In the genomic region with DNA sequence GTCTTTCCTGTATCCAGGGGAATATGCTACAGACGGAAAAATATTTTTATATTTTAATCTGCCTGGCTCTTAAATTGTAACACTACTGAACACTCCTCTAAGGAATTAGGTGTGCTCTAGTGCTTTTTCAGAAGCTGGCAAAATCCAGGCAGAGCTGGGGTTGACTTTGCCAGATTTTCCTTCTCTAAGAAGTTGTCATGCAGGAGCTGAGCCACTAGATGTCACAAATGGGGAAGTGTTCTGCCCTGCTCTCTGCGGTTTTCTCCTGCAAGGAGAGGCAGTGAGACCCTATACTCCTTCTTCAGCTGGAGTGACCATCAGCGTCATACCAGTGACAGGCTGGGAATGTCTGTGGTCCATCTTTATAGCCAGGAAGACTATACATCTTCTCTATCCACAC, we compare ENCODE assay signal across 8 cellular contexts.
DNase-seq lines count a peak whose midpoint lies in the region; ATAC-seq, FAIRE-seq and TF ChIP-seq lines count a peak whose summit lies in the region.

No MANE protein-coding gene starts in this region.

- H2AFZ ChIP-seq in astrocyte (ENCODE audit: low read depth, low read length), result no peak overlapping the region

- H3K79me2 ChIP-seq in astrocyte (ENCODE audit: insufficient read depth, low read length), result no peaks in the 10 kb centered on the region

- no peak overlapping the region for H3K4me2 ChIP-seq in astrocyte (ENCODE audit: low read length)

- peak; percentile 73 for DNase-seq in D341Med (ENCODE audit: low spot score)
- DNase-seq in H4 (ENCODE audit: low spot score), result peak; percentile 56
- peak; percentile 61 for DNase-seq in NCI-H2227 treated with DMSO at 0.1 percent for 48 hours (lab: John Stamatoyannopoulos, UW)
- DNase-seq in astrocyte (ENCODE audit: low read depth), result peak; percentile 45
- peak; percentile 83 for DNase-seq in iPS-NIHi7 (ENCODE audit: extremely low spot score)
- DNase-seq in foreskin melanocyte, result no peak

- no peak overlapping the region for H3K4me3 ChIP-seq in astrocyte (ENCODE audit: insufficient read depth, low read depth, low read length)

- ATAC-seq in HG03039 (IDR thresholded peaks at IDR 0.05; ENCODE audit: unreplicated experiment) (no peak), HG03378 (IDR thresholded peaks at IDR 0.05; ENCODE audit: unreplicated experiment) (no peak)

- peak; percentile 34 for FAIRE-seq in astrocyte (lab: Jason Lieb, UNC)

- H3K27ac Mint-ChIP-seq in astrocyte (ENCODE audit: unreplicated experiment), result no peak overlapping the region

- no peak overlapping the region for H3K4me3 Mint-ChIP-seq in astrocyte (ENCODE audit: unreplicated experiment)

- H3K4me1 Mint-ChIP-seq in astrocyte (ENCODE audit: low read depth, unreplicated experiment), result peaks cover 2% of the 10 kb centered on the region

- peaks cover 6% of the 10 kb centered on the region for H3K9me3 Mint-ChIP-seq in astrocyte (ENCODE audit: unreplicated experiment)

- H3K36me3 ChIP-seq in astrocyte (ENCODE audit: insufficient read depth, low read length), result no peaks in the 10 kb centered on the region

- no peaks in the 10 kb centered on the region for H3K36me3 Mint-ChIP-seq in astrocyte (ENCODE audit: low read depth, unreplicated experiment)

- H3K27ac ChIP-seq in astrocyte (ENCODE audit: low read depth, low read length), result no peak overlapping the region

- no peaks in the 10 kb centered on the region for H3K27me3 ChIP-seq in astrocyte (ENCODE audit: insufficient read depth, low read length)

- no peak overlapping the region for H3K9ac ChIP-seq in astrocyte (ENCODE audit: low read length)

- H3K9me3 ChIP-seq in astrocyte (ENCODE audit: insufficient read depth, low read depth, low read length), result no peaks in the 10 kb centered on the region

- H3K4me1 ChIP-seq in astrocyte (ENCODE audit: insufficient read depth, low read length), result no peaks in the 10 kb centered on the region

- no peaks in the 10 kb centered on the region for H4K20me1 ChIP-seq in astrocyte (ENCODE audit: insufficient read depth, low read length)

- H3K27me3 Mint-ChIP-seq in astrocyte (ENCODE audit: low read depth, unreplicated experiment), result no peaks in the 10 kb centered on the region

- TF ChIP-seq CTCF in astrocyte (IDR thresholded peaks at IDR 0.05; ENCODE audit: insufficient read depth, low read depth, low read length), result peak; percentile 60
